ENCODE assay signal across 8 cellular contexts in the genomic region with DNA sequence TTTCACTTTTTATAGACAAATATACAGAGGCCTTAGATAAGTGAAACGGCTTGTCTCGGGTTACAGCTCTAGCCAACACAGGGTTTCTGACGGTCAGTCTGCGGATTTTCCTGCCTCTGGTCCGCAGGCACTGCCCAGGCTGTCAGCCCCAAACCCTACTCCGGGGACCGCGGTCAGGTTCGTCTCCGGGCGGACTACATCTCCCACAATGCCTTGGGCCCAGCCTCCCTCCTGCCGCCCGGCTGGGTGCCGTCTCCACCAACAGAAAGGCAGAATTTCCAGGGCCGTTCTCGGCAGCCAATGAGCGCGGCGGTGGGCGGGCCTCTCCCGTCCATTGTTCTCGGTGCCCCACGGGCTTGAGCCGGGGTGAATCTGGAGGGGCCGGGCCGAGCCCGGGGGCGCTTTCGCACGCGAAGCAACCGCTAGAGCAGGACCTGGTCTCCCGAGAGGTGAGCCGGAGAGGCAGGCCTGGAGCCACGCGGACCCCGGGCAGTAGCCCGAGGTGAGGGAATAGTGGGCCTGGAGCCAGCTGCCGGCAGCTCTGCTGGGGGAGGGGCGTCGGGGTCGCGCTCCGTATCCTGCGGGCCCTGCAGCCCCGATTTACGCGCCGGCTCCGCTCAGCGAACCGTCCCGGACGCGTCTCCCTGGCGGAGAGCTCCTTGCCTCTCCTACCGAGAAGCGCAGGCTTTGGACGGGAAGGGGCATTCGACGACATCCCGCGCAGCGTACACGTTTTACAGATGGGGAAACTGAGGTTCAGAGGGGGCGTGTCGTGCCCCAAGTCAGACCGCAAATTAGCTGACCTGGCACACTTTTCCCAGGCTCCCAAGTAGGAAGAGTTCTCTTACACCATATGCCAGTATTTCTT. TPM values are rescaled to one million over a fixed set of nuclear protein-coding genes. Genes with fewer than 3 reads are reported as not detected.
A peak's percentile ranks its signal among the peaks of the same experiment; 100 is the strongest.
DNase-seq lines count a peak whose midpoint lies in the region; ATAC-seq and TF ChIP-seq lines count a peak whose summit lies in the region.

A gene (plus strand): TSS at position 323 of the 868 bp plus-strand sequence. CDS start 2,919 bp downstream, outside the sequence.

- H3K9ac ChIP-seq in SU-DHL-6 (ENCODE audit: low read length) (peak within 1 kb of the TSS; percentile 72), parathyroid adenoma (no peak within 1 kb of the TSS)

- H3K4me1 ChIP-seq in cardiac muscle cell (ENCODE audit: low read depth) (no peaks in the 10 kb centered on the region), parathyroid adenoma (no peaks in the 10 kb centered on the region), tibial artery (peaks cover 0 to 16% (median 5%) of the 10 kb centered on the region in 4 donors)

- H3K27me3 ChIP-seq in SU-DHL-6 (ENCODE audit: low read length) (no peaks in the 10 kb centered on the region), cardiac muscle cell (no peaks in the 10 kb centered on the region), parathyroid adenoma (ENCODE audit: control insufficient read depth, insufficient read depth, low read length) (no peaks in the 10 kb centered on the region), tibial artery (no peaks in the 10 kb centered on the region)

- H3K9me2 ChIP-seq in SU-DHL-6 (replicated peaks; ENCODE audit: insufficient read depth, low read length) = no peaks in the 10 kb centered on the region

- H3K4me2 ChIP-seq in SU-DHL-6 (ENCODE audit: low read depth, low read length, poor library complexity, severe bottlenecking) (peak within 1 kb of the TSS; percentile 74), parathyroid adenoma (ENCODE audit: low read length) (peak within 1 kb of the TSS; percentile 96)

- peak within 1 kb of the TSS; percentile 82 for H3K27ac Mint-ChIP-seq in activated naive CD8-positive, alpha-beta T cell treated with anti-CD3 and anti-CD28 coated beads, Interleukin-2, amount 50 U/mL, for 24 hours

- H3K9me3 ChIP-seq in SU-DHL-6 (ENCODE audit: insufficient read depth, low read length) (no peaks in the 10 kb centered on the region), cardiac muscle cell (ENCODE audit: low read depth) (no peaks in the 10 kb centered on the region), parathyroid adenoma (ENCODE audit: control insufficient read depth, low read length) (no peaks in the 10 kb centered on the region), tibial artery (no peaks in the 10 kb centered on the region)

- DNase-seq in GM12865 (ENCODE audit: low read depth) (peak; percentile 95), NCI-H1417 (lab: John Stamatoyannopoulos, UW) (peak; percentile 87 to 98 (median 98)), cardiac muscle cell (ENCODE audit: low read depth in 1 of 2, low spot score in 1 of 2) (peak; percentile 96 to 97), tibial artery (peak; percentile 96 to 97)
- peak; percentile 94 for DNase-seq in activated naive CD8-positive, alpha-beta T cell treated with anti-CD3 and anti-CD28 coated beads, Interleukin-2, amount 50 U/mL, for 24 hours

- H2AFZ ChIP-seq in SU-DHL-6 (ENCODE audit: low read depth, low read length, severe bottlenecking) = peak within 1 kb of the TSS; percentile 94
- peak within 1 kb of the TSS; percentile 91 for H2AFZ ChIP-seq in parathyroid adenoma

- no peaks in the 10 kb centered on the region for H3K9me3 Mint-ChIP-seq in activated naive CD8-positive, alpha-beta T cell treated with anti-CD3 and anti-CD28 coated beads, Interleukin-2, amount 50 U/mL, for 24 hours

- H3K4me3 ChIP-seq in GM12865 (ENCODE audit: low read depth, low read length) (peak within 1 kb of the TSS; percentile 77), SU-DHL-6 (ENCODE audit: insufficient read depth, low read length, poor library complexity, severe bottlenecking) (peak within 1 kb of the TSS; percentile 84), cardiac muscle cell (peak within 1 kb of the TSS; percentile 81), parathyroid adenoma (ENCODE audit: low read depth, low read length) (peak within 1 kb of the TSS; percentile 89), tibial artery (peak within 1 kb of the TSS; percentile 88 to 96)

- TF ChIP-seq CTCF in GM12865 (IDR thresholded peaks at IDR 0.05; ENCODE audit: insufficient read depth, low read depth, low read length, missing control alignments) = no peak
- no peak for TF ChIP-seq CTCF in SU-DHL-6 (IDR thresholded peaks at IDR 0.05; ENCODE audit: insufficient read depth, low read length, poor library complexity, severe bottlenecking)
- no peak for TF ChIP-seq CTCF in cardiac muscle cell (IDR thresholded peaks at IDR 0.05; ENCODE audit: low read depth, low read length)
- no peak for TF ChIP-seq CTCF in parathyroid adenoma (IDR thresholded peaks at IDR 0.05)
- TF ChIP-seq CTCF in tibial artery (IDR thresholded peaks at IDR 0.05) = no peak

- no peaks in the 10 kb centered on the region for H3K79me2 ChIP-seq in SU-DHL-6 (ENCODE audit: insufficient read depth, low read length)
- H3K79me2 ChIP-seq in parathyroid adenoma = peaks cover 2% of the 10 kb centered on the region

- no peaks in the 10 kb centered on the region for H3K36me3 ChIP-seq in SU-DHL-6 (ENCODE audit: low read length)
- H3K36me3 ChIP-seq in cardiac muscle cell = peaks cover 6% of the 10 kb centered on the region
- no peaks in the 10 kb centered on the region for H3K36me3 ChIP-seq in parathyroid adenoma (ENCODE audit: control insufficient read depth, insufficient read depth, low read length)
- H3K36me3 ChIP-seq in tibial artery = peaks cover 0 to 15% (median 5%) of the 10 kb centered on the region in 3 donors

- peaks cover 73% of the 10 kb centered on the region for H3K4me1 Mint-ChIP-seq in activated naive CD8-positive, alpha-beta T cell treated with anti-CD3 and anti-CD28 coated beads, Interleukin-2, amount 50 U/mL, for 24 hours

- no peaks in the 10 kb centered on the region for H3K27me3 Mint-ChIP-seq in activated naive CD8-positive, alpha-beta T cell treated with anti-CD3 and anti-CD28 coated beads, Interleukin-2, amount 50 U/mL, for 24 hours

- peak; percentile 91 for ATAC-seq in HG02763 (IDR thresholded peaks at IDR 0.05; ENCODE audit: unreplicated experiment)
- ATAC-seq in activated naive CD8-positive, alpha-beta T cell treated with anti-CD3 and anti-CD28 coated beads, Interleukin-2, amount 50 U/mL, for 24 hours = peak; percentile 95

- H3K4me3 Mint-ChIP-seq in activated naive CD8-positive, alpha-beta T cell treated with anti-CD3 and anti-CD28 coated beads, Interleukin-2, amount 50 U/mL, for 24 hours = peak within 1 kb of the TSS; percentile 91

- no peaks in the 10 kb centered on the region for H4K20me1 ChIP-seq in SU-DHL-6 (ENCODE audit: low read depth, low read length)

- H3K27ac ChIP-seq in SU-DHL-6 (ENCODE audit: low read depth, low read length) (no peak within 1 kb of the TSS), cardiac muscle cell (peak within 1 kb of the TSS; percentile 95), parathyroid adenoma (peak within 1 kb of the TSS; percentile 51), tibial artery (peak within 1 kb of the TSS; percentile 67 to 68)

- peaks cover 6% of the 10 kb centered on the region for H3K36me3 Mint-ChIP-seq in activated naive CD8-positive, alpha-beta T cell treated with anti-CD3 and anti-CD28 coated beads, Interleukin-2, amount 50 U/mL, for 24 hours (ENCODE audit: low read depth)

- peaks cover 15% of the 10 kb centered on the region for H3F3A ChIP-seq in SU-DHL-6 (ENCODE audit: insufficient read depth)

- intact Hi-C loops in tibial artery (cut with DNase I; ENCODE audit: low total_unique reads) = loop anchor here (5.0 to 10.0 kb wide), 2 partner anchors 114 to 216 kb away; a partner anchor contains a TSS

RNA-seq across cellular contexts. Expression of the gene that starts here (rescaled TPM):
- total RNA-seq in cardiac muscle cell = 24.4 and 38.3 TPM in 2 replicates
- 24.8 and 28.1 TPM in 2 replicates for polyA plus RNA-seq in cardiac muscle cell
